Comparison of ENCODE assay signal across 8 cellular contexts in the genomic region with DNA sequence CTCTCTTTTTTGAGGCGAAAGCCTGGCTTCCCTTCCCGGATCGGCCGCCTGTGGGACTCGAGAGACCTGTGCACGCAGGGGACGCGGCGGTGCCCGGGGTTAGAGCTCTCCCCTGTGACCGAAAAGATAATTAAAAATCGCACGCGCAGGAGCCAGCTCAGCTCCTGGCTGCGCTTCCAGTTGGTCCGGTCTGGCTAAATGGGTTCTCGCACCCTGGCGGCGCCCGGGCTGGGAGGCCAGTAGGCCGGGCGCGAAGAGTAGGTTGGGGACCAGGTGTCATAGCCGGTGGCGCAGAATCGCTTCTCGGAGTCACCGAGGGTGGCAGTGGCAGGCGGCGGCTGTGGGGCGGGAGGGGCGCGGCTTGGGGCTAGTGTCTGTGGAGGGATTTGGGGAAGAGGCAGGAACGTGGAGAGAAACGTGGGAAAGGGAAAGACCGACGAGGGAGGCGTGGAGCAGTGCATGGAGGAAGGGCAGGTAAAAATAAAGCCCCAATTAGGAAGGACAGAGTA. TPM values are rescaled to one million over a fixed set of nuclear protein-coding genes. Genes with fewer than 3 reads are reported as not detected.
DNase-seq lines count a peak whose midpoint lies in the region; ATAC-seq and TF ChIP-seq lines count a peak whose summit lies in the region.

No MANE protein-coding gene starts in this region.

- peak in 2 of 7 experiments; percentile 17 to 36 for TF ChIP-seq CTCF in stomach (IDR thresholded peaks at IDR 0.05)

- DNase-seq in GF-D8 (lab: John Stamatoyannopoulos, UW) (peak; percentile 81), NCI-H460 (ENCODE audit: extremely low read depth, low read depth) (peak; percentile 33), erythroblast (lab: John Stamatoyannopoulos, UW) (peak; percentile 55 to 58), stomach (peak; percentile 66), cerebellar nuclear complex (lab: John Stamatoyannopoulos, UW) (no peak)
- peak; percentile 87 for DNase-seq in activated CD8-positive, alpha-beta memory T cell treated with anti-CD3 and anti-CD28 coated beads for 24 hours
- peak; percentile 32 to 66 (median 49) for DNase-seq in naive thymus-derived CD4-positive, alpha-beta T cell

- peak overlapping the region; percentile 80 to 99 (median 94) for H3K4me3 Mint-ChIP-seq in naive thymus-derived CD4-positive, alpha-beta T cell

- no peak for TF ChIP-seq EP300 in stomach (IDR thresholded peaks at IDR 0.05)

- ATAC-seq in naive thymus-derived CD4-positive, alpha-beta T cell, result peak; percentile 40
- ATAC-seq in HG02870 (IDR thresholded peaks at IDR 0.05; ENCODE audit: unreplicated experiment), result no peak

- TF ChIP-seq POLR2A in erythroblast (IDR thresholded peaks at IDR 0.05; ENCODE audit: low read length), result no peak
- TF ChIP-seq POLR2A in stomach (IDR thresholded peaks at IDR 0.05), result no peak

- H3K9me3 Mint-ChIP-seq in naive thymus-derived CD4-positive, alpha-beta T cell, result peaks cover 0 to 2% (median 0%) of the 10 kb centered on the region in 11 donors

- H3K27ac Mint-ChIP-seq in naive thymus-derived CD4-positive, alpha-beta T cell, result peak overlapping the region in 6 of 9 donors; percentile 2 to 87 (median 68)

- peaks cover 13 to 54% (median 36%) of the 10 kb centered on the region in 7 donors for H3K4me1 Mint-ChIP-seq in naive thymus-derived CD4-positive, alpha-beta T cell

- H3K27ac ChIP-seq in naive thymus-derived CD4-positive, alpha-beta T cell (ENCODE audit: low read depth, low read length), result no peak overlapping the region
- H3K27ac ChIP-seq in stomach, result peak overlapping the region in 4 of 5 donors; percentile 12 to 83 (median 50)

- intact Hi-C loops in naive thymus-derived CD4-positive, alpha-beta T cell (cut with micrococcal nuclease), result loop anchor here (1.0 to 10.0 kb wide), 15 partner anchors 41 to 942 kb away; partner anchors contain the start of gene CLIC5 (in 1 of the 2)
- intact Hi-C loops in stomach (cut with DNase I; ENCODE audit: low total_unique reads), result no loop called here

- POLR2A ChIA-PET in naive thymus-derived CD4-positive, alpha-beta T cell (lab: Charles Lee), result interaction anchor here (0.9 to 4.1 kb wide), 6 partner anchors 9 to 762 kb away, joined by 3 to 21 read pairs (median 5); partner anchors contain the start of gene SUPT3H

- peaks cover 0 to 4% (median 0%) of the 10 kb centered on the region in 3 experiments for H3K36me3 ChIP-seq in naive thymus-derived CD4-positive, alpha-beta T cell (ENCODE audit: control insufficient read depth in 2 of 3, insufficient read depth in 3 of 3, low read length in 3 of 3)
- no peaks in the 10 kb centered on the region for H3K36me3 ChIP-seq in stomach

- H3K9me3 ChIP-seq in naive thymus-derived CD4-positive, alpha-beta T cell (ENCODE audit: control insufficient read depth in 2 of 3, low read length in 3 of 3), result no peaks in the 10 kb centered on the region
- no peaks in the 10 kb centered on the region for H3K9me3 ChIP-seq in stomach

- H3K4me3 ChIP-seq in naive thymus-derived CD4-positive, alpha-beta T cell (ENCODE audit: low read length), result peak overlapping the region; percentile 80
- peak overlapping the region; percentile 29 to 73 (median 63) for H3K4me3 ChIP-seq in stomach

- H3K36me3 Mint-ChIP-seq in naive thymus-derived CD4-positive, alpha-beta T cell, result peaks cover 0 to 6% (median 0%) of the 10 kb centered on the region in 5 donors

- peaks cover 8% of the 10 kb centered on the region in 2 donors for H3K27me3 ChIP-seq in naive thymus-derived CD4-positive, alpha-beta T cell (ENCODE audit: control insufficient read depth in 2 of 2, insufficient read depth in 2 of 2, low read length in 2 of 2)
- peaks cover 3 to 95% (median 49%) of the 10 kb centered on the region in 3 donors for H3K27me3 ChIP-seq in stomach

- peaks cover 17 to 24% of the 10 kb centered on the region in 2 donors for H3K4me1 ChIP-seq in naive thymus-derived CD4-positive, alpha-beta T cell (ENCODE audit: control insufficient read depth in 2 of 2, insufficient read depth in 2 of 2, low read length in 2 of 2)
- H3K4me1 ChIP-seq in stomach, result peaks cover 32 to 51% (median 48%) of the 10 kb centered on the region in 4 donors

- 2 to 4% (median 3%) methylated on average over 30 to 38 of the region's 38 CpGs for WGBS in stomach, 5 donors

- H3K27me3 Mint-ChIP-seq in naive thymus-derived CD4-positive, alpha-beta T cell, result peaks cover 0 to 58% (median 35%) of the 10 kb centered on the region in 5 donors

- CTCF ChIA-PET in naive thymus-derived CD4-positive, alpha-beta T cell (lab: Charles Lee), result interaction anchor here (0.6 to 3.6 kb wide), 13 partner anchors 25 to 944 kb away, joined by 3 to 27 read pairs (median 3); partner anchors contain the start of gene SUPT3H

RNA-seq across cellular contexts. Expression of gene SUPT3H, which starts 41.9 kb away (rescaled TPM):
- 2.7 and 5.9 TPM in 2 replicates for total RNA-seq in NCI-H460 (2014; rRNA removed; shearing (Covaris generic))
- polyA plus RNA-seq in NCI-H460 (2014; cell fraction: nucleus; rRNA removed), result 15.9 and 27.7 TPM in 2 replicates
- total RNA-seq in naive thymus-derived CD4-positive, alpha-beta T cell, result 10 to 100 TPM in 4 of 5 experiments, 1 to 10 TPM in 1; 10.0 to 16.0 (median 12.7) TPM
- polyA plus RNA-seq in naive thymus-derived CD4-positive, alpha-beta T cell, result 10 to 100 TPM in 1 of 2 donors, 1 to 10 TPM in 1; 8.0 to 15.5 TPM
- total RNA-seq in stomach, result 10 to 100 TPM in 1 of 5 donors, 1 to 10 TPM in 2, under 1 TPM in 1, not detected in 1; 0.29 to 16.2 (median 2.6) TPM
- 1 to 10 TPM; 4.0 to 5.0 (median 4.0) TPM for polyA plus RNA-seq in stomach

Comparison
In these comparisons a context has a peak if more than half of its experiments do, and no peak if none do; other contexts are left out.
1. DNase-seq: peak in GF-D8 (single experiment), NCI-H460 (single experiment), activated CD8-positive, alpha-beta memory T cell treated with anti-CD3 and anti-CD28 coated beads for 24 hours (single experiment), erythroblast (2 of 2), naive thymus-derived CD4-positive, alpha-beta T cell (9 of 9) and stomach (single experiment); none in cerebellar nuclear complex (0 of 2).